ENCODE assay signal across 1 cellular context in the genomic region with DNA sequence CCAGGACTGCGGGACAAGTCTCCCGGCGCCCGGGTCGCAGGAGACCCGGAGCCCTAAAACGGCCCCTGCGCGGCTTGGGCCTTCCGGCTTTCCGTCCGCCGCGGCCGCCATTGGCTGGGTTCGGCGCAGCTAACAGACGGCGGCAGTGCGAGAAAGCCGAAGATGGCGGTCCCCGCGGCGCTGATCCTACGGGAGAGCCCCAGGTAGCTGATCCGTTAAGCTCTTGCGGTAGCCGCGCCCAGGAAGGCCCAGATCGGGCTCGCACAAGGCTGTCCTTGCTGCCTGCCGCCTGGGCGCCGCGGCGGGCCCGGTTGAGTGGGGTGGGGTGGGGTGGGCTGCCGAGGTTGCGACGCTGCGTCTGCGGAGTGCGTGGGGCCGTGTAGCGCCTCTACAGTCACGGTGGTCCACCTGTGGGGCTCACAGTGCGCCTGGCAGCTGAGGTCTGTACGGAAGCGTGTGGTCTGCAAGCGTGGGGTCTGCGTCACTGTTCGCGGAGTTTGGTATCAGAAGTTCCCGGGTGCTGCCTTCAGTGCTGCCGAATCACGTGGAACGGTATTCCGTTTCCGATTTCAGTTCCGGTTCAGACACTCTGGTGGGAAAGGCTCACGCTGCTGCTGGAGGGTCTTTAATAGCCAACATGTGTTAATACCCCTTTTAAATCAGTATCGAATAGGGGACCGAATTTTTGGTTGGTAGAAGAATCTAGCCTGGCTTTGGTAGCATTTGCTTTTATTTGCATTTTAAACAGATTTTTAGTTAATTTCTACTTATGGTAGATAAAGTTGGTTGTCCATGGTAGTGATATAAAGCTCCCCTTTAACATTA.
A peak's percentile ranks its signal among the peaks of the same experiment; 100 is the strongest.
TF ChIP-seq lines count a peak whose summit lies in the region.

COMMD10 (plus strand) TSS at position 135 of the 825 bp plus-strand sequence.

TF ChIP-seq in HepG2, 621 proteins besides CTCF, POLR2A, EP300 and RAD21 (continued from another document and continues in another):
- no peak for TF ChIP-seq PRDM4 (CRISPR knock-in tag; IDR thresholded peaks at IDR 0.05; ENCODE audit: borderline replicate concordance)
- no peak for TF ChIP-seq ZNF383 (CRISPR knock-in tag; IDR thresholded peaks at IDR 0.05; ENCODE audit: borderline replicate concordance)
- TF ChIP-seq ZNF44 (CRISPR knock-in tag; IDR thresholded peaks at IDR 0.05), result no peak; the same call in 1 of the 2 replicates
- TF ChIP-seq DMTF1 (CRISPR knock-in tag; IDR thresholded peaks at IDR 0.05), result no peak
- TF ChIP-seq ZBTB38 (CRISPR knock-in tag; IDR thresholded peaks at IDR 0.05), result peak; percentile 73
- no peak for TF ChIP-seq FOXP1 (IDR thresholded peaks at IDR 0.05)
- no peak for TF ChIP-seq FOXP1 (CRISPR knock-in tag; IDR thresholded peaks at IDR 0.05)
- TF ChIP-seq SMAD9 (CRISPR knock-in tag; IDR thresholded peaks at IDR 0.05), result no peak
- no peak for TF ChIP-seq AFF4 (CRISPR knock-in tag; IDR thresholded peaks at IDR 0.05)
- peak; percentile 59; the same call in 1 of the 2 replicates for TF ChIP-seq GFI1 (CRISPR knock-in tag; IDR thresholded peaks at IDR 0.05; ENCODE audit: borderline replicate concordance)
- TF ChIP-seq NR2C2 (CRISPR knock-in tag; IDR thresholded peaks at IDR 0.05; ENCODE audit: borderline replicate concordance), result peak; percentile 98
- no peak for TF ChIP-seq THYN1 (CRISPR knock-in tag; IDR thresholded peaks at IDR 0.05; ENCODE audit: borderline replicate concordance, low read depth)
- TF ChIP-seq ZFP41 (CRISPR knock-in tag; IDR thresholded peaks at IDR 0.05; ENCODE audit: borderline replicate concordance), result peak; percentile 89; the same call in 1 of the 2 replicates
- peak in 1 of 2 experiments; percentile 73; a peak in 1 of 4 replicates for TF ChIP-seq KLF16 (CRISPR knock-in tag; IDR thresholded peaks at IDR 0.05)
- peak; percentile 71; the same call in 1 of the 2 replicates for TF ChIP-seq BRD4 (CRISPR knock-in tag; IDR thresholded peaks at IDR 0.05)
- TF ChIP-seq AKAP8 (CRISPR knock-in tag; IDR thresholded peaks at IDR 0.05), result 0 out of 2 replicates have a peak, but pooled peaks have one; percentile 39
- TF ChIP-seq NRL (CRISPR knock-in tag; IDR thresholded peaks at IDR 0.05; ENCODE audit: borderline replicate concordance), result peak; percentile 90
- peak; percentile 81 for TF ChIP-seq SATB2 (CRISPR knock-in tag; IDR thresholded peaks at IDR 0.05)
- TF ChIP-seq, protein P1, sequence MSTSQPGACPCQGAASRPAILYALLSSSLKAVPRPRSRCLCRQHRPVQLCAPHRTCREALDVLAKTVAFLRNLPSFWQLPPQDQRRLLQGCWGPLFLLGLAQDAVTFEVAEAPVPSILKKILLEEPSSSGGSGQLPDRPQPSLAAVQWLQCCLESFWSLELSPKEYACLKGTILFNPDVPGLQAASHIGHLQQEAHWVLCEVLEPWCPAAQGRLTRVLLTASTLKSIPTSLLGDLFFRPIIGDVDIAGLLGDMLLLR (CRISPR knock-in tag; IDR thresholded peaks at IDR 0.05), result no peak
- no peak for TF ChIP-seq CC2D1A (CRISPR knock-in tag; IDR thresholded peaks at IDR 0.05)
- no peak for TF ChIP-seq CHD2 (IDR thresholded peaks at IDR 0.05; ENCODE audit: low read depth, low read length)
- TF ChIP-seq NR2F2 (IDR thresholded peaks at IDR 0.05; ENCODE audit: borderline replicate concordance, low read depth), result no peak
- TF ChIP-seq ZNF264 (CRISPR knock-in tag; IDR thresholded peaks at IDR 0.05), result no peak; the same call in 1 of the 2 replicates
- TF ChIP-seq, protein P2, sequence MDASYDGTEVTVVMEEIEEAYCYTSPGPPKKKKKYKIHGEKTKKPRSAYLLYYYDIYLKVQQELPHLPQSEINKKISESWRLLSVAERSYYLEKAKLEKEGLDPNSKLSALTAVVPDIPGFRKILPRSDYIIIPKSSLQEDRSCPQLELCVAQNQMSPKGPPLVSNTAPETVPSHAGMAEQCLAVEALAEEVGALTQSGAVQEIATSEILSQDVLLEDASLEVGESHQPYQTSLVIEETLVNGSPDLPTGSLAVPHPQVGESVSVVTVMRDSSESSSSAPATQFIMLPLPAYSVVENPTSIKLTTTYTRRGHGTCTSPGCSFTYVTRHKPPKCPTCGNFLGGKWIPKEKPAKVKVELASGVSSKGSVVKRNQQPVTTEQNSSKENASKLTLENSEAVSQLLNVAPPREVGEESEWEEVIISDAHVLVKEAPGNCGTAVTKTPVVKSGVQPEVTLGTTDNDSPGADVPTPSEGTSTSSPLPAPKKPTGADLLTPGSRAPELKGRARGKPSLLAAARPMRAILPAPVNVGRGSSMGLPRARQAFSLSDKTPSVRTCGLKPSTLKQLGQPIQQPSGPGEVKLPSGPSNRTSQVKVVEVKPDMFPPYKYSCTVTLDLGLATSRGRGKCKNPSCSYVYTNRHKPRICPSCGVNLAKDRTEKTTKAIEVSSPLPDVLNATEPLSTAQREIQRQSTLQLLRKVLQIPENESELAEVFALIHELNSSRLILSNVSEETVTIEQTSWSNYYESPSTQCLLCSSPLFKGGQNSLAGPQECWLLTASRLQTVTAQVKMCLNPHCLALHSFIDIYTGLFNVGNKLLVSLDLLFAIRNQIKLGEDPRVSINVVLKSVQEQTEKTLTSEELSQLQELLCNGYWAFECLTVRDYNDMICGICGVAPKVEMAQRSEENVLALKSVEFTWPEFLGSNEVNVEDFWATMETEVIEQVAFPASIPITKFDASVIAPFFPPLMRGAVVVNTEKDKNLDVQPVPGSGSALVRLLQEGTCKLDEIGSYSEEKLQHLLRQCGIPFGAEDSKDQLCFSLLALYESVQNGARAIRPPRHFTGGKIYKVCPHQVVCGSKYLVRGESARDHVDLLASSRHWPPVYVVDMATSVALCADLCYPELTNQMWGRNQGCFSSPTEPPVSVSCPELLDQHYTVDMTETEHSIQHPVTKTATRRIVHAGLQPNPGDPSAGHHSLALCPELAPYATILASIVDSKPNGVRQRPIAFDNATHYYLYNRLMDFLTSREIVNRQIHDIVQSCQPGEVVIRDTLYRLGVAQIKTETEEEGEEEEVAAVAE (CRISPR knock-in tag; IDR thresholded peaks at IDR 0.05; ENCODE audit: borderline replicate concordance), result no peak; the same call in 1 of the 2 replicates
- TF ChIP-seq, protein P3, sequence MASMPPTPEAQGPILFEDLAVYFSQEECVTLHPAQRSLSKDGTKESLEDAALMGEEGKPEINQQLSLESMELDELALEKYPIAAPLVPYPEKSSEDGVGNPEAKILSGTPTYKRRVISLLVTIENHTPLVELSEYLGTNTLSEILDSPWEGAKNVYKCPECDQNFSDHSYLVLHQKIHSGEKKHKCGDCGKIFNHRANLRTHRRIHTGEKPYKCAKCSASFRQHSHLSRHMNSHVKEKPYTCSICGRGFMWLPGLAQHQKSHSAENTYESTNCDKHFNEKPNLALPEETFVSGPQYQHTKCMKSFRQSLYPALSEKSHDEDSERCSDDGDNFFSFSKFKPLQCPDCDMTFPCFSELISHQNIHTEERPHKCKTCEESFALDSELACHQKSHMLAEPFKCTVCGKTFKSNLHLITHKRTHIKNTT (CRISPR knock-in tag; IDR thresholded peaks at IDR 0.05), result no peak
- peak; percentile 77 for TF ChIP-seq SIX1 (CRISPR knock-in tag; IDR thresholded peaks at IDR 0.05; ENCODE audit: borderline replicate concordance)
- TF ChIP-seq, protein P4, sequence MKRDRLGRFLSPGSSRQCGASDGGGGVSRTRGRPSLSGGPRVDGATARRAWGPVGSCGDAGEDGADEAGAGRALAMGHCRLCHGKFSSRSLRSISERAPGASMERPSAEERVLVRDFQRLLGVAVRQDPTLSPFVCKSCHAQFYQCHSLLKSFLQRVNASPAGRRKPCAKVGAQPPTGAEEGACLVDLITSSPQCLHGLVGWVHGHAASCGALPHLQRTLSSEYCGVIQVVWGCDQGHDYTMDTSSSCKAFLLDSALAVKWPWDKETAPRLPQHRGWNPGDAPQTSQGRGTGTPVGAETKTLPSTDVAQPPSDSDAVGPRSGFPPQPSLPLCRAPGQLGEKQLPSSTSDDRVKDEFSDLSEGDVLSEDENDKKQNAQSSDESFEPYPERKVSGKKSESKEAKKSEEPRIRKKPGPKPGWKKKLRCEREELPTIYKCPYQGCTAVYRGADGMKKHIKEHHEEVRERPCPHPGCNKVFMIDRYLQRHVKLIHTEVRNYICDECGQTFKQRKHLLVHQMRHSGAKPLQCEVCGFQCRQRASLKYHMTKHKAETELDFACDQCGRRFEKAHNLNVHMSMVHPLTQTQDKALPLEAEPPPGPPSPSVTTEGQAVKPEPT (CRISPR knock-in tag; IDR thresholded peaks at IDR 0.05; ENCODE audit: low read depth), result no peak
- no peak for TF ChIP-seq ZNF878 (CRISPR knock-in tag; IDR thresholded peaks at IDR 0.05)
- peak; percentile 32 for TF ChIP-seq SRSF1 (optimal IDR thresholded peaks at IDR 0.05; ENCODE audit: low read depth, low read length)
- TF ChIP-seq JUN (CRISPR knock-in tag; IDR thresholded peaks at IDR 0.05), result no peak
- TF ChIP-seq ZMAT5 (CRISPR knock-in tag; IDR thresholded peaks at IDR 0.05; ENCODE audit: borderline replicate concordance, low read depth), result 0 out of 2 replicates have a peak, but pooled peaks have one; percentile 32
- no peak for TF ChIP-seq ZNF335 (CRISPR knock-in tag; IDR thresholded peaks at IDR 0.05)
- TF ChIP-seq NFYC (CRISPR knock-in tag; IDR thresholded peaks at IDR 0.05), result peak; percentile 66
- no peak for TF ChIP-seq NR3C1 (CRISPR knock-in tag; IDR thresholded peaks at IDR 0.05)
- TF ChIP-seq, protein P5, sequence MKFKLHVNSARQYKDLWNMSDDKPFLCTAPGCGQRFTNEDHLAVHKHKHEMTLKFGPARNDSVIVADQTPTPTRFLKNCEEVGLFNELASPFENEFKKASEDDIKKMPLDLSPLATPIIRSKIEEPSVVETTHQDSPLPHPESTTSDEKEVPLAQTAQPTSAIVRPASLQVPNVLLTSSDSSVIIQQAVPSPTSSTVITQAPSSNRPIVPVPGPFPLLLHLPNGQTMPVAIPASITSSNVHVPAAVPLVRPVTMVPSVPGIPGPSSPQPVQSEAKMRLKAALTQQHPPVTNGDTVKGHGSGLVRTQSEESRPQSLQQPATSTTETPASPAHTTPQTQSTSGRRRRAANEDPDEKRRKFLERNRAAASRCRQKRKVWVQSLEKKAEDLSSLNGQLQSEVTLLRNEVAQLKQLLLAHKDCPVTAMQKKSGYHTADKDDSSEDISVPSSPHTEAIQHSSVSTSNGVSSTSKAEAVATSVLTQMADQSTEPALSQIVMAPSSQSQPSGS (CRISPR knock-in tag; IDR thresholded peaks at IDR 0.05), result no peak
